In genomic region chr12:40903040-40903439, GRCh38 we compare ENCODE assay signal across 20 cellular contexts.
A peak's percentile ranks its signal among the peaks of the same experiment; 100 is the strongest.
DNase-seq lines count a peak whose midpoint lies in the region; ATAC-seq and TF ChIP-seq lines count a peak whose summit lies in the region.
"Had no signal": no experiment of that assay in that cellular context is flagged by ENCODE, and none has a peak within 500 bp of the region (broad histone marks: within the 10 kb centered on the region; RNA-seq: fewer than 3 reads in every experiment).

No MANE protein-coding gene starts in this region.

- H3K27ac ChIP-seq in H9 (ENCODE audit: insufficient read length, low read depth, low read length) (no peak overlapping the region), endodermal cell (ENCODE audit: low read depth, low read length) (no peak overlapping the region), right lobe of liver (no peak overlapping the region)
- H3K27ac ChIP-seq: BLaER1 had no signal

- no peaks in the 10 kb centered on the region for H3K79me2 ChIP-seq in H9 (ENCODE audit: insufficient read depth, low read length)

- H4K8ac ChIP-seq in H9 (replicated peaks; ENCODE audit: insufficient read length, low read depth, low read length) = no peak overlapping the region

- H4K91ac ChIP-seq in H9 (ENCODE audit: insufficient read length, low read depth, low read length) = no peak overlapping the region

- H4K5ac ChIP-seq in H9 (ENCODE audit: insufficient read length, low read depth, low read length) = no peak overlapping the region

- no peak for TF ChIP-seq POLR2A in right lobe of liver (IDR thresholded peaks at IDR 0.05)

- H3K4me3 Mint-ChIP-seq in H9 (no peak overlapping the region), endodermal cell (no peak overlapping the region)
- H3K4me3 Mint-ChIP-seq in stimulated activated effector memory CD8-positive, alpha-beta T cell treated with anti-CD3 and anti-CD28 coated beads, Interleukin-12 subunit alpha, Interleukin-12 subunit beta, amount 100 ng/mL, for 72 hours = no peak overlapping the region
- H3K4me3 Mint-ChIP-seq: CD8-positive, alpha-beta T cell had no signal

- H3K18ac ChIP-seq in H9 (ENCODE audit: insufficient read length, low read depth, low read length) = no peak overlapping the region

- H3K36me3 Mint-ChIP-seq in H9 (ENCODE audit: insufficient read depth in 1 of 3, low read depth in 3 of 3) (no peaks in the 10 kb centered on the region), endodermal cell (ENCODE audit: low read depth) (no peaks in the 10 kb centered on the region)
- no peaks in the 10 kb centered on the region for H3K36me3 Mint-ChIP-seq in stimulated activated effector memory CD8-positive, alpha-beta T cell treated with anti-CD3 and anti-CD28 coated beads, Interleukin-12 subunit alpha, Interleukin-12 subunit beta, amount 100 ng/mL, for 72 hours
- H3K36me3 Mint-ChIP-seq: CD8-positive, alpha-beta T cell had no signal

- intact Hi-C loops in right lobe of liver (cut with DNase I) = no loop called here

- H3K27me3 Mint-ChIP-seq in H9 (ENCODE audit: low read depth) = no peaks in the 10 kb centered on the region
- H3K27me3 Mint-ChIP-seq in endodermal cell (ENCODE audit: insufficient read depth) = no peaks in the 10 kb centered on the region

- no peaks in the 10 kb centered on the region for H4K20me1 ChIP-seq in H9 (ENCODE audit: control insufficient read depth, insufficient read depth, insufficient read length)
- H4K20me1 ChIP-seq: BLaER1 had no signal

- no peak overlapping the region for H2BK5ac ChIP-seq in H9 (ENCODE audit: insufficient read length, low read length)

- H3K27me3 ChIP-seq in H9 (ENCODE audit: insufficient read depth, low read length) (no peaks in the 10 kb centered on the region), endodermal cell (ENCODE audit: control insufficient read depth, insufficient read depth, low read length, poor library complexity, severe bottlenecking) (no peaks in the 10 kb centered on the region), right lobe of liver (no peaks in the 10 kb centered on the region)
- H3K27me3 ChIP-seq: BLaER1 had no signal

- no peak overlapping the region for H3K4me3 ChIP-seq in endodermal cell (ENCODE audit: low read length)
- no peak overlapping the region for H3K4me3 ChIP-seq in right lobe of liver
- H3K4me3 ChIP-seq: A549, BLaER1 had no signal

- H3K4me1 Mint-ChIP-seq in H9 (no peaks in the 10 kb centered on the region), endodermal cell (no peaks in the 10 kb centered on the region)
- no peaks in the 10 kb centered on the region for H3K4me1 Mint-ChIP-seq in stimulated activated effector memory CD8-positive, alpha-beta T cell treated with anti-CD3 and anti-CD28 coated beads, Interleukin-12 subunit alpha, Interleukin-12 subunit beta, amount 100 ng/mL, for 72 hours

- ATAC-seq in stimulated activated effector memory CD8-positive, alpha-beta T cell treated with anti-CD3 and anti-CD28 coated beads, Interleukin-12 subunit alpha, Interleukin-12 subunit beta, amount 100 ng/mL, for 72 hours = peak; percentile 45
- no peak for ATAC-seq in right lobe of liver
- ATAC-seq: CD8-positive, alpha-beta T cell; PC-3 had no signal

- no peak overlapping the region for H2AFZ ChIP-seq in H9 (ENCODE audit: low read length)

- H3K56ac ChIP-seq in H9 (ENCODE audit: insufficient read length, low read depth, low read length) = no peak overlapping the region

- TF ChIP-seq CTCF in H9 (conservative IDR thresholded peaks at IDR 0.05) = no peak
- TF ChIP-seq CTCF in endodermal cell (conservative IDR thresholded peaks at IDR 0.05) = no peak
- TF ChIP-seq CTCF in right lobe of liver (IDR thresholded peaks at IDR 0.05) = no peak

- no peak overlapping the region for H3K14ac ChIP-seq in H9 (ENCODE audit: insufficient read depth, low read length)

- H2AK5ac ChIP-seq in H9 (ENCODE audit: insufficient read length, low read length) = no peak overlapping the region

- H2BK15ac ChIP-seq in H9 (ENCODE audit: low read depth, low read length) = no peak overlapping the region

- H3K9ac ChIP-seq in H9 (ENCODE audit: extremely low read depth, insufficient read length, low read length) (no peak overlapping the region), endodermal cell (ENCODE audit: extremely low read depth, low read length, poor library complexity, severe bottlenecking) (no peak overlapping the region)
- H3K9ac ChIP-seq: BLaER1 had no signal

- H2BK120ac ChIP-seq in H9 (ENCODE audit: low read depth, low read length, poor library complexity, severe bottlenecking) = no peak overlapping the region

- H3K9me3 ChIP-seq in H9 (ENCODE audit: control insufficient read depth, low read depth, low read length) (no peaks in the 10 kb centered on the region), endodermal cell (ENCODE audit: control insufficient read depth, low read length) (no peaks in the 10 kb centered on the region), right lobe of liver (no peaks in the 10 kb centered on the region)
- H3K9me3 ChIP-seq: A549, BLaER1 had no signal

- no peak overlapping the region for H2BK12ac ChIP-seq in H9 (ENCODE audit: insufficient read length, low read depth, low read length)

- DNase-seq in H9 = no peak
- peak; percentile 56 for DNase-seq in endodermal cell
- peak; percentile 4 for DNase-seq in iPS-NIHi11 (ENCODE audit: low spot score)
- DNase-seq in stimulated activated effector memory CD8-positive, alpha-beta T cell treated with anti-CD3 and anti-CD28 coated beads, Interleukin-12 subunit alpha, Interleukin-12 subunit beta, amount 100 ng/mL, for 72 hours (ENCODE audit: low spot score in 2 of 2) = no peak
- DNase-seq in right lobe of liver = no peak
- DNase-seq in SIG-M5 treated with dmso at 0.1 percent for 504 hours (lab: John Stamatoyannopoulos, UW; ENCODE audit: unreplicated experiment) = no peak
- DNase-seq in NCI-H2107 treated with DMSO at 0.1 percent for 48 hours (lab: John Stamatoyannopoulos, UW; ENCODE audit: unreplicated experiment) = no peak
- DNase-seq in glomerular visceral epithelial cell (ENCODE audit: extremely low spot score) = no peak
- DNase-seq: Calu3; CD8-positive, alpha-beta T cell; DMS53; NCI-H1092 treated with DMSO at 0.1 percent for 48 hours; NCI-H2081; NCI-H2227 treated with DMSO at 0.1 percent for 48 hours; NCI-H510A treated with DMSO at 0.1 percent for 48 hours; PC-3; RPMI8226; SHP77 treated with DMSO at 0.1 percent for 48 hours had no signal

- no peak overlapping the region for H3K23ac ChIP-seq in H9 (ENCODE audit: insufficient read length, low read depth, low read length)

- H2BK20ac ChIP-seq in H9 (ENCODE audit: low read depth, low read length, poor library complexity, severe bottlenecking) = no peak overlapping the region

- no peak overlapping the region for H3K4me2 ChIP-seq in H9 (ENCODE audit: insufficient read depth, insufficient read length, low read length)
- H3K4me2 ChIP-seq: A549, BLaER1 had no signal

- H3T11ph ChIP-seq in H9 (ENCODE audit: low read length) = no peak overlapping the region

- H3K4me1 ChIP-seq in H9 (ENCODE audit: insufficient read depth, low read length) (no peaks in the 10 kb centered on the region), endodermal cell (ENCODE audit: control insufficient read depth, insufficient read depth, low read length) (no peaks in the 10 kb centered on the region), right lobe of liver (no peaks in the 10 kb centered on the region)
- H3K4me1 ChIP-seq: BLaER1 had no signal

- no peaks in the 10 kb centered on the region for H3K23me2 ChIP-seq in H9 (ENCODE audit: insufficient read length, low read depth, low read length, poor library complexity, severe bottlenecking)

- no peaks in the 10 kb centered on the region for H3K9me3 Mint-ChIP-seq in H9
- no peaks in the 10 kb centered on the region for H3K9me3 Mint-ChIP-seq in endodermal cell
- no peaks in the 10 kb centered on the region for H3K9me3 Mint-ChIP-seq in stimulated activated effector memory CD8-positive, alpha-beta T cell treated with anti-CD3 and anti-CD28 coated beads, Interleukin-12 subunit alpha, Interleukin-12 subunit beta, amount 100 ng/mL, for 72 hours
- H3K9me3 Mint-ChIP-seq: CD8-positive, alpha-beta T cell had no signal

- H3K4ac ChIP-seq in H9 (ENCODE audit: low read depth, low read length) = no peak overlapping the region

- H3K36me3 ChIP-seq in endodermal cell (ENCODE audit: control insufficient read depth, insufficient read depth, low read length) (no peaks in the 10 kb centered on the region), right lobe of liver (no peaks in the 10 kb centered on the region)
- H3K36me3 ChIP-seq: BLaER1 had no signal

- no peaks in the 10 kb centered on the region for H3K79me1 ChIP-seq in H9 (ENCODE audit: insufficient read depth, low read depth, low read length, poor library complexity, severe bottlenecking)

- WGBS in H9 (ENCODE audit: extremely low coverage, insufficient read length, low lambda C conversion rate) = no CpG with 5 or more reads among the region's 1 CpG
- 64 to 80% methylated on average over 1 of the region's 1 CpG for WGBS in endodermal cell (ENCODE audit: insufficient coverage in 1 of 2, insufficient read length in 1 of 2), 2 experiments
- no CpG with 5 or more reads among the region's 1 CpG for WGBS in right lobe of liver (ENCODE audit: insufficient coverage, low coverage, low lambda C conversion rate, missing lambda C conversion rate)

- peak overlapping the region in 2 of 3 experiments; percentile 58 to 87; a peak in 1 of 7 replicates for H3K27ac Mint-ChIP-seq in H9
- no peak overlapping the region for H3K27ac Mint-ChIP-seq in endodermal cell
- no peak overlapping the region for H3K27ac Mint-ChIP-seq in stimulated activated effector memory CD8-positive, alpha-beta T cell treated with anti-CD3 and anti-CD28 coated beads, Interleukin-12 subunit alpha, Interleukin-12 subunit beta, amount 100 ng/mL, for 72 hours
- H3K27ac Mint-ChIP-seq: CD8-positive, alpha-beta T cell had no signal

Comparison
In these comparisons a context has a peak if more than half of its experiments do, and no peak if none do; other contexts are left out.
1. DNase-seq: peak in endodermal cell (single experiment) and iPS-NIHi11 (single experiment); none in H9 (single experiment), stimulated activated effector memory CD8-positive, alpha-beta T cell treated with anti-CD3 and anti-CD28 coated beads, Interleukin-12 subunit alpha, Interleukin-12 subunit beta, amount 100 ng/mL, for 72 hours (0 of 2), right lobe of liver (0 of 3), SIG-M5 treated with dmso at 0.1 percent for 504 hours (single experiment), NCI-H2107 treated with DMSO at 0.1 percent for 48 hours (single experiment) and glomerular visceral epithelial cell (single experiment).
2. H3K27ac Mint-ChIP-seq: peak in H9 (2 of 3); none in endodermal cell (single experiment) and stimulated activated effector memory CD8-positive, alpha-beta T cell treated with anti-CD3 and anti-CD28 coated beads, Interleukin-12 subunit alpha, Interleukin-12 subunit beta, amount 100 ng/mL, for 72 hours (single experiment).